ENCODE assay signal across 8 cellular contexts in the genomic region with DNA sequence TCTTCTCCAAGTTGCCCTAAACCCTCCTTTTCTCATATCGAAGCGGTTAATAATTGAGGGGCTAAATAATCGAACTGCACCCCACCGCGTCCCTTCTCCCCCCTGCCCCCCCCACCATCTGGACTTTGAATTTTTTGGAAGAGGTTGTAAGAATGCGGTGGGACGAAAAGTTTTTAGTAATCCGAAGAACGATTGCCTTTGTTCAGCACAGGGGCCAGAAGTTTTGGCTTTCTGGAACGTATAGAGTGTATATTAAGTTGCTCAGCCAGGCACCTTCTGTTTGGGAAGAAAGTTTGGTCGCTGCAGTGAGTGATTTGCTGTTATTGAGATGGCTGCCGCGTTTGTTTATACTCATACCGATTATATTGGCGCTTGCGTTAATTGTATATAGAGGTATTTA. TPM values are rescaled to one million over a fixed set of nuclear protein-coding genes. Genes with fewer than 3 reads are reported as not detected.
DNase-seq lines count a peak whose midpoint lies in the region; ATAC-seq and TF ChIP-seq lines count a peak whose summit lies in the region.

No MANE protein-coding gene starts in this region.

- ATAC-seq in central memory CD8-positive, alpha-beta T cell (replicated peaks; ENCODE audit: extremely low read depth, poor library complexity, severe bottlenecking) = no peak
- ATAC-seq in mucosa of descending colon (no peak), HG03159 (IDR thresholded peaks at IDR 0.05; ENCODE audit: unreplicated experiment) (no peak), HG02852 (IDR thresholded peaks at IDR 0.05; ENCODE audit: unreplicated experiment) (no peak)

- DNase-seq in DMS 273 (lab: John Stamatoyannopoulos, UW; ENCODE audit: unreplicated experiment) (peak; percentile 56), DMS 273 treated with DMSO at 0.1 percent for 48 hours (lab: John Stamatoyannopoulos, UW) (no peak), NT2/D1 (ENCODE audit: low read depth, low spot score) (no peak), mucosa of descending colon (peak in 1 of 3 donors; percentile 38), iPS-NIHi7 (ENCODE audit: extremely low spot score) (no peak)
- no peak for DNase-seq in central memory CD8-positive, alpha-beta T cell (ENCODE audit: low spot score in 2 of 2)

- H3K27me3 Mint-ChIP-seq in central memory CD8-positive, alpha-beta T cell = no peaks in the 10 kb centered on the region

- H3K27me3 ChIP-seq in NT2/D1 (ENCODE audit: insufficient read depth, insufficient read length) = peaks cover 18% of the 10 kb centered on the region

- TF ChIP-seq CTCF in mucosa of descending colon (IDR thresholded peaks at IDR 0.05) = no peak

- H3K9me3 ChIP-seq in NT2/D1 (ENCODE audit: insufficient read depth, low read length) (no peaks in the 10 kb centered on the region), mucosa of descending colon (no peaks in the 10 kb centered on the region)

- H3K27ac Mint-ChIP-seq in central memory CD8-positive, alpha-beta T cell (ENCODE audit: low read depth) = peak overlapping the region; percentile 87

- H3K4me1 ChIP-seq in NT2/D1 (ENCODE audit: insufficient read depth, insufficient read length) = no peaks in the 10 kb centered on the region
- H3K4me1 ChIP-seq in mucosa of descending colon (ENCODE audit: low read depth) = peaks cover 16% of the 10 kb centered on the region

- H3K4me3 Mint-ChIP-seq in central memory CD8-positive, alpha-beta T cell = peak overlapping the region; percentile 91

- intact Hi-C loops in mucosa of descending colon (cut with DNase I, micrococcal nuclease) = loop anchor here (5.0 kb wide), 3 partner anchors 115 to 220 kb away; a partner anchor contains a TSS

- H3K4me3 ChIP-seq in NT2/D1 (ENCODE audit: insufficient read length, low read depth) (peak overlapping the region; percentile 76), mucosa of descending colon (peak overlapping the region; percentile 88)

- peaks cover 48% of the 10 kb centered on the region for H3K4me1 Mint-ChIP-seq in central memory CD8-positive, alpha-beta T cell

- peak overlapping the region; percentile 91 for H3K9ac ChIP-seq in NT2/D1 (ENCODE audit: insufficient read length, low read depth)

- H3K36me3 ChIP-seq in NT2/D1 (ENCODE audit: insufficient read depth, insufficient read length, low read length) (peaks cover 10% of the 10 kb centered on the region), mucosa of descending colon (ENCODE audit: low read depth) (no peaks in the 10 kb centered on the region)

- H3K36me3 Mint-ChIP-seq in central memory CD8-positive, alpha-beta T cell (ENCODE audit: insufficient read depth) = peaks cover 28% of the 10 kb centered on the region

- H3K9me3 Mint-ChIP-seq in central memory CD8-positive, alpha-beta T cell = no peaks in the 10 kb centered on the region

RNA-seq across cellular contexts. Expression of a gene that starts 0.5 kb away (rescaled TPM):
- 100 to 1,000 TPM; 123 to 157 (median 129) TPM for total RNA-seq in mucosa of descending colon
